In genomic region chr20:10524034-10524476, GRCh38 we compare ENCODE assay signal across 11 cellular contexts.
A peak's percentile ranks its signal among the peaks of the same experiment; 100 is the strongest.
DNase-seq lines count a peak whose midpoint lies in the region; ATAC-seq and TF ChIP-seq lines count a peak whose summit lies in the region.
"Had no signal": no experiment of that assay in that cellular context is flagged by ENCODE, and none has a peak within 500 bp of the region (broad histone marks: within the 10 kb centered on the region; RNA-seq: fewer than 3 reads in every experiment).

No MANE protein-coding gene starts in this region.

- DNase-seq in NCI-H1092 treated with DMSO at 0.1 percent for 48 hours (lab: John Stamatoyannopoulos, UW), result peak; percentile 88
- DNase-seq in brain pericyte (ENCODE audit: low read depth, low spot score), result peak; percentile 77
- peak; percentile 59 for DNase-seq in iPS-NIHi7 (ENCODE audit: extremely low spot score)
- peak; percentile 84 for DNase-seq in smooth muscle cell of the brain vasculature (ENCODE audit: low read depth, low spot score)
- DNase-seq in T-helper 17 cell, result no peak
- DNase-seq in erythroblast (lab: John Stamatoyannopoulos, UW), result no peak
- no peak for DNase-seq in activated effector memory CD4-positive, alpha-beta T cell treated with anti-CD3 and anti-CD28 coated beads, Interleukin-2, amount 50 U/mL, for 16 hours
- DNase-seq: activated naive CD4-positive, alpha-beta T cell treated with anti-CD3 and anti-CD28 coated beads, Interleukin-2, amount 50 U/mL, for 16 hours; GDM1 had no signal

- ATAC-seq in T-helper 17 cell (no peak), GM21360 (IDR thresholded peaks at IDR 0.05; ENCODE audit: unreplicated experiment) (no peak)

- TF ChIP-seq POLR2A in erythroblast (IDR thresholded peaks at IDR 0.05; ENCODE audit: low read length), result no peak

- H3K4me1 Mint-ChIP-seq in T-helper 17 cell, result peaks cover 27% of the 10 kb centered on the region

- H3K9me3 ChIP-seq in T-helper 17 cell (ENCODE audit: control insufficient read depth, low read length, poor library complexity, severe bottlenecking), result no peaks in the 10 kb centered on the region

- no peak overlapping the region for H3K4me3 Mint-ChIP-seq in T-helper 17 cell
- H3K4me3 Mint-ChIP-seq: IgD-negative memory B cell had no signal

- peaks cover 9% of the 10 kb centered on the region for H3K36me3 Mint-ChIP-seq in T-helper 17 cell (ENCODE audit: low read depth)

- no peak overlapping the region for H3K27ac Mint-ChIP-seq in T-helper 17 cell
- H3K27ac Mint-ChIP-seq: IgD-negative memory B cell had no signal

- H3K27me3 Mint-ChIP-seq in T-helper 17 cell, result no peaks in the 10 kb centered on the region
- H3K27me3 Mint-ChIP-seq: IgD-negative memory B cell had no signal

Comparison
In these comparisons a context has a peak if more than half of its experiments do, and no peak if none do; other contexts are left out.
1. DNase-seq: peak in NCI-H1092 treated with DMSO at 0.1 percent for 48 hours (single experiment), brain pericyte (single experiment), iPS-NIHi7 (single experiment) and smooth muscle cell of the brain vasculature (single experiment); none in T-helper 17 cell (0 of 3), erythroblast (0 of 2) and activated effector memory CD4-positive, alpha-beta T cell treated with anti-CD3 and anti-CD28 coated beads, Interleukin-2, amount 50 U/mL, for 16 hours (single experiment).